20 cellular contexts compared by ENCODE assay signal in genomic region chr9:135035781-135036760, GRCh38. TPM values are rescaled to one million over a fixed set of nuclear protein-coding genes. Genes with fewer than 3 reads are reported as not detected.
A peak's percentile ranks its signal among the peaks of the same experiment; 100 is the strongest.
DNase-seq lines count a peak whose midpoint lies in the region; ATAC-seq and TF ChIP-seq lines count a peak whose summit lies in the region.
"Had no signal": no experiment of that assay in that cellular context is flagged by ENCODE, and none has a peak within 500 bp of the region (broad histone marks: within the 10 kb centered on the region; RNA-seq: fewer than 3 reads in every experiment).

No MANE protein-coding gene starts in this region.

- H3K4me2 ChIP-seq in BLaER1 (peak overlapping the region; percentile 92), hepatocyte (no peak overlapping the region)
- peak overlapping the region in 9 of 11 experiments; percentile 78 to 97 (median 85); a peak in 18 of 22 replicates for H3K4me2 ChIP-seq in BLaER1 treated with 17β-estradiol and CSF1 and Interleukin-3, amounts not matched to agents 10 nM and 100 nM

- H3K9me3 ChIP-seq in BLaER1 (no peaks in the 10 kb centered on the region), endodermal cell (ENCODE audit: control insufficient read depth, low read length) (no peaks in the 10 kb centered on the region), hepatocyte (ENCODE audit: low read depth) (no peaks in the 10 kb centered on the region)
- no peaks in the 10 kb centered on the region for H3K9me3 ChIP-seq in BLaER1 treated with 17β-estradiol and CSF1 and Interleukin-3, amounts not matched to agents 10 nM and 100 nM (replicated peaks in 1 of 11)

- H3K9ac ChIP-seq in BLaER1, result no peak overlapping the region
- 0 out of 22 replicates have a peak overlapping the region, but pooled peaks of 1 of the 11 experiments have one; percentile 10 for H3K9ac ChIP-seq in BLaER1 treated with 17β-estradiol and CSF1 and Interleukin-3, amounts not matched to agents 10 nM and 100 nM
- no peak overlapping the region for H3K9ac ChIP-seq in endodermal cell (ENCODE audit: extremely low read depth, low read length, poor library complexity, severe bottlenecking)

- H3K9me2 ChIP-seq in hepatocyte (replicated peaks; ENCODE audit: insufficient read depth), result no peaks in the 10 kb centered on the region

- H3K27ac Mint-ChIP-seq in endodermal cell, result no peak overlapping the region
- H3K27ac Mint-ChIP-seq: CD4-positive, CD25-positive, alpha-beta regulatory T cell; HFFc6 had no signal

- no peaks in the 10 kb centered on the region for H3K4me1 Mint-ChIP-seq in endodermal cell
- H3K4me1 Mint-ChIP-seq: CD4-positive, CD25-positive, alpha-beta regulatory T cell had no signal

- no peaks in the 10 kb centered on the region for H3K36me3 Mint-ChIP-seq in endodermal cell (ENCODE audit: low read depth)
- H3K36me3 Mint-ChIP-seq: CD4-positive, CD25-positive, alpha-beta regulatory T cell had no signal

- H3K36me3 ChIP-seq in BLaER1 (no peaks in the 10 kb centered on the region), endodermal cell (ENCODE audit: control insufficient read depth, insufficient read depth, low read length) (no peaks in the 10 kb centered on the region), hepatocyte (replicated peaks; ENCODE audit: insufficient read depth, low read depth) (no peaks in the 10 kb centered on the region)
- H3K36me3 ChIP-seq in BLaER1 treated with 17β-estradiol and CSF1 and Interleukin-3, amounts not matched to agents 10 nM and 100 nM, result no peaks in the 10 kb centered on the region

- H2AFZ ChIP-seq in hepatocyte, result no peak overlapping the region

- ATAC-seq in sciatic nerve (no peak), GM21390 (IDR thresholded peaks at IDR 0.05; ENCODE audit: unreplicated experiment) (no peak)
- ATAC-seq in stimulated activated naive CD8-positive, alpha-beta T cell treated with anti-CD3 and anti-CD28 coated beads, Interleukin-15, Interleukin-2, amounts not matched to agents 100 U/mL and 50 U/mL, for 24 hours, result no peak

- intact Hi-C loops in sciatic nerve (cut with DNase I), result no loop called here

- H3K4me1 ChIP-seq in BLaER1 (peaks cover 84% of the 10 kb centered on the region), endodermal cell (ENCODE audit: control insufficient read depth, insufficient read depth, low read length) (no peaks in the 10 kb centered on the region), hepatocyte (ENCODE audit: insufficient read depth) (no peaks in the 10 kb centered on the region)
- H3K4me1 ChIP-seq in BLaER1 treated with 17β-estradiol and CSF1 and Interleukin-3, amounts not matched to agents 10 nM and 100 nM, result peaks cover 20 to 84% (median 66%) of the 10 kb centered on the region in 10 experiments

- H3K27me3 Mint-ChIP-seq in endodermal cell (ENCODE audit: insufficient read depth), result peaks cover 2% of the 10 kb centered on the region
- H3K27me3 Mint-ChIP-seq: CD4-positive, CD25-positive, alpha-beta regulatory T cell had no signal

- H4K20me1 ChIP-seq in BLaER1 (no peaks in the 10 kb centered on the region), hepatocyte (ENCODE audit: insufficient read depth, poor library complexity, severe bottlenecking) (no peaks in the 10 kb centered on the region)
- H4K20me1 ChIP-seq in BLaER1 treated with 17β-estradiol and CSF1 and Interleukin-3, amounts not matched to agents 10 nM and 100 nM, result peaks cover 0 to 26% (median 0%) of the 10 kb centered on the region in 11 experiments; a peak in 4 of 22 replicates

- no peak for TF ChIP-seq CTCF in endodermal cell (conservative IDR thresholded peaks at IDR 0.05)
- no peak for TF ChIP-seq CTCF in hepatocyte (IDR thresholded peaks at IDR 0.05; ENCODE audit: poor library complexity)

- DNase-seq in endodermal cell, result peak; percentile 13
- peak; percentile 44 for DNase-seq in sciatic nerve (ENCODE audit: low spot score)
- DNase-seq in hepatocyte (ENCODE audit: low spot score), result no peak
- DNase-seq in anterior cingulate cortex (lab: John Stamatoyannopoulos, UW), result no peak
- no peak for DNase-seq in stimulated activated naive CD8-positive, alpha-beta T cell treated with anti-CD3 and anti-CD28 coated beads, Interleukin-15, Interleukin-2, amounts not matched to agents 100 U/mL and 50 U/mL, for 24 hours
- DNase-seq: CD4-positive, CD25-positive, alpha-beta regulatory T cell; COR-L47; DMS 273 treated with DMSO at 0.1 percent for 48 hours; HFFc6; NCI-H1417; NCI-H187; NCI-H2107; NCI-H510A; NCI-H774; SHP77 treated with DMSO at 0.1 percent for 48 hours had no signal

- H3K4me3 ChIP-seq in BLaER1 (no peak overlapping the region), endodermal cell (ENCODE audit: low read length) (no peak overlapping the region), hepatocyte (no peak overlapping the region)
- no peak overlapping the region for H3K4me3 ChIP-seq in BLaER1 treated with 17β-estradiol and CSF1 and Interleukin-3, amounts not matched to agents 10 nM and 100 nM

- no peaks in the 10 kb centered on the region for H3K9me3 Mint-ChIP-seq in endodermal cell
- H3K9me3 Mint-ChIP-seq: HFFc6 had no signal

- WGBS in endodermal cell (ENCODE audit: insufficient coverage in 1 of 2, insufficient read length in 1 of 2), 2 experiments, result 91 to 96% methylated on average over 12 to 14 of the region's 14 CpGs
- WGBS in hepatocyte (ENCODE audit: low lambda C conversion rate, missing lambda C conversion rate), result 91% methylated on average over 14 of the region's 14 CpGs

- no peaks in the 10 kb centered on the region for H3K79me2 ChIP-seq in hepatocyte

- H3K4me3 Mint-ChIP-seq in endodermal cell, result no peak overlapping the region
- H3K4me3 Mint-ChIP-seq: CD4-positive, CD25-positive, alpha-beta regulatory T cell; HFFc6 had no signal

- H3K27me3 ChIP-seq in BLaER1 (no peaks in the 10 kb centered on the region), endodermal cell (ENCODE audit: control insufficient read depth, insufficient read depth, low read length, poor library complexity, severe bottlenecking) (no peaks in the 10 kb centered on the region), hepatocyte (no peaks in the 10 kb centered on the region)
- peaks cover 0 to 40% (median 0%) of the 10 kb centered on the region in 11 experiments; a peak in 7 of 22 replicates for H3K27me3 ChIP-seq in BLaER1 treated with 17β-estradiol and CSF1 and Interleukin-3, amounts not matched to agents 10 nM and 100 nM

- no peak overlapping the region for H3K27ac ChIP-seq in BLaER1
- H3K27ac ChIP-seq in BLaER1 treated with 17β-estradiol and CSF1 and Interleukin-3, amounts not matched to agents 10 nM and 100 nM, result peak overlapping the region in 1 of 11 experiments; percentile 26; a peak in 1 of 22 replicates
- H3K27ac ChIP-seq in endodermal cell (ENCODE audit: low read depth, low read length), result no peak overlapping the region
- no peak overlapping the region for H3K27ac ChIP-seq in hepatocyte

RNA-seq across cellular contexts. Expression of gene OLFM1, which starts 51.4 kb away (rescaled TPM):
- total RNA-seq in endodermal cell (10 to 100 TPM; 11.0 to 23.2 TPM), sciatic nerve (40.7 TPM), hepatocyte (1.5 and 4.8 TPM in 2 replicates)
- polyA plus RNA-seq in endodermal cell (2013, experiment 1 of 2), result 55.6 TPM
- 51.7 TPM for polyA plus RNA-seq in endodermal cell (2013, experiment 2 of 2)
- polyA plus RNA-seq in hepatocyte, result 0.94 and 1.1 TPM in 2 replicates
- total RNA-seq: CD4-positive, CD25-positive, alpha-beta regulatory T cell; HT-29; OCI-LY7 had no signal
- polyA plus RNA-seq: CD4-positive, CD25-positive, alpha-beta regulatory T cell had no signal

Comparison
In these comparisons a context has a peak if more than half of its experiments do, and no peak if none do; other contexts are left out.
1. DNase-seq: peak in endodermal cell (single experiment) and sciatic nerve (single experiment); none in hepatocyte (single experiment), anterior cingulate cortex (0 of 58) and stimulated activated naive CD8-positive, alpha-beta T cell treated with anti-CD3 and anti-CD28 coated beads, Interleukin-15, Interleukin-2, amounts not matched to agents 100 U/mL and 50 U/mL, for 24 hours (single experiment).